In genomic region chr3:195925746-195926145, GRCh38 we compare ENCODE assay signal across 26 cellular contexts.
"Had no signal": no experiment of that assay in that cellular context is flagged by ENCODE, and none has a peak within 500 bp of the region (broad histone marks: within the 10 kb centered on the region; RNA-seq: fewer than 3 reads in every experiment).

No MANE protein-coding gene starts in this region.

- ATAC-seq: effector memory CD8-positive, alpha-beta T cell; esophagus mucosa; gastrocnemius medialis; heart right ventricle; left colon; left lobe of liver; mucosa of descending colon had no signal

- DNase-seq: colonic mucosa; cortex of kidney; effector CD8-positive, alpha-beta T cell; effector memory CD8-positive, alpha-beta T cell; endodermal cell; erythroblast; esophagus squamous epithelium; foreskin fibroblast; foreskin melanocyte; gastrocnemius medialis; glutamatergic neuron; heart right ventricle; hippocampal formation; kidney; kidney glomerular epithelial cell; left colon; left ventricle myocardium inferior; mammary epithelial cell; mesendoderm; mucosa of descending colon; naive B cell had no signal

- H3K36me3 Mint-ChIP-seq: memory B cell, mesothelial cell of epicardium, naive B cell had no signal

- H3K27ac Mint-ChIP-seq: dendritic cell treated with granulocyte-macrophage colony-stimulating factor and Interleukin-4, amounts not matched to agents 40 ng/mL and 50 ng/mL, for 4 days; effector memory CD8-positive, alpha-beta T cell; endodermal cell; memory B cell; mesothelial cell of epicardium; naive B cell had no signal

- H3K9me3 Mint-ChIP-seq: dendritic cell treated with granulocyte-macrophage colony-stimulating factor and Interleukin-4, amounts not matched to agents 40 ng/mL and 50 ng/mL, for 4 days; effector memory CD8-positive, alpha-beta T cell; endodermal cell; memory B cell; mesothelial cell of epicardium; naive B cell had no signal

- H3K4me1 Mint-ChIP-seq: memory B cell, mesothelial cell of epicardium, naive B cell had no signal

- H3K4me3 Mint-ChIP-seq: effector memory CD8-positive, alpha-beta T cell; endodermal cell; memory B cell; mesothelial cell of epicardium; naive B cell had no signal

- H3K27me3 Mint-ChIP-seq: memory B cell, naive B cell had no signal
